ENCODE assay signal across 13 cellular contexts in the genomic region with DNA sequence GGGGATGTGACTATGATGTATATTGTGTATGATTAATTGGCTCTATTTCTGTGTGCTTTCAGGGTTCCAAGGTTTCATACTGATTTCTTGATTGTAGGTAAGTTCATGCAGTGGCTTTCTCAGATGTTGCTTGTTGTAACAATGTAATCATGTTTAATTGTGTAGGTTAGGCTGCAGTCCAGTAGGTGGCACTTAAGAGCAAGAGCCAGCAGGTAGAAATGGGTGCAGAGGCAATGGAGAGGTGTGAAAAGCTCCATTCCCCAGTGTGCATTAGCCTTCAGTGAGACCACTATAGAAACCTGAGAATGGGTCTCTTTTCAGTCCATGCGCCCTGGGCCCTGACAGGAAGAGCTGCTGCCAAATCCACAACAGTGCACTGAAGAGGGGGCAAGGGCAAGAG. TPM values are rescaled to one million over a fixed set of nuclear protein-coding genes. Genes with fewer than 3 reads are reported as not detected.
DNase-seq lines count a peak whose midpoint lies in the region; ATAC-seq and TF ChIP-seq lines count a peak whose summit lies in the region.
"Had no signal": no experiment of that assay in that cellular context is flagged by ENCODE, and none has a peak within 500 bp of the region (broad histone marks: within the 10 kb centered on the region; RNA-seq: fewer than 3 reads in every experiment).

No MANE protein-coding gene starts in this region.

- DNase-seq in NCI-H748 (lab: John Stamatoyannopoulos, UW; ENCODE audit: unreplicated experiment) (peak; percentile 56), hepatocyte (ENCODE audit: low spot score) (peak; percentile 8), osteoblast (ENCODE audit: insufficient read length, low spot score, missing footprints) (no peak)
- no peak for DNase-seq in activated naive CD4-positive, alpha-beta T cell (lab: John Stamatoyannopoulos, UW)
- no peak for DNase-seq in activated CD8-positive, alpha-beta memory T cell treated with anti-CD3 and anti-CD28 coated beads, Interleukin-2, amount 50 U/mL, for 4 hours
- DNase-seq: HFFc6, NCI-H446, psoas muscle, thyroid gland had no signal

- no peaks in the 10 kb centered on the region for H3K36me3 ChIP-seq in DOHH2 (ENCODE audit: control insufficient read depth, low read length)
- H3K36me3 ChIP-seq in hepatocyte (replicated peaks; ENCODE audit: insufficient read depth, low read depth) = no peaks in the 10 kb centered on the region
- H3K36me3 ChIP-seq in osteoblast (ENCODE audit: insufficient read depth, low read length) = no peaks in the 10 kb centered on the region
- H3K36me3 ChIP-seq: thyroid gland had no signal

- no peaks in the 10 kb centered on the region for H3K79me2 ChIP-seq in DOHH2 (ENCODE audit: control insufficient read depth, low read length)
- H3K79me2 ChIP-seq in hepatocyte = no peaks in the 10 kb centered on the region
- H3K79me2 ChIP-seq in osteoblast (ENCODE audit: insufficient read depth, low read length) = no peaks in the 10 kb centered on the region

- H3K9me3 ChIP-seq in DOHH2 (ENCODE audit: control insufficient read depth, insufficient read depth, low read length) (no peaks in the 10 kb centered on the region), hepatocyte (ENCODE audit: low read depth) (no peaks in the 10 kb centered on the region), osteoblast (ENCODE audit: low read depth, low read length) (no peaks in the 10 kb centered on the region)
- H3K9me3 ChIP-seq: psoas muscle, thyroid gland had no signal

- WGBS in hepatocyte (ENCODE audit: low lambda C conversion rate, missing lambda C conversion rate) = 88% methylated on average over 1 of the region's 1 CpG

- H3K4me1 ChIP-seq in DOHH2 (ENCODE audit: control insufficient read depth, low read length) (no peaks in the 10 kb centered on the region), hepatocyte (ENCODE audit: insufficient read depth) (no peaks in the 10 kb centered on the region), osteoblast (ENCODE audit: insufficient read depth, low read length) (no peaks in the 10 kb centered on the region)
- H3K4me1 ChIP-seq: psoas muscle, thyroid gland had no signal

- H4K20me1 ChIP-seq in DOHH2 (ENCODE audit: control insufficient read depth, insufficient read depth, low read depth, low read length) (no peaks in the 10 kb centered on the region), hepatocyte (ENCODE audit: insufficient read depth, poor library complexity, severe bottlenecking) (no peaks in the 10 kb centered on the region), osteoblast (ENCODE audit: insufficient read depth, low read length) (no peaks in the 10 kb centered on the region)

- no peak overlapping the region for H3K27ac ChIP-seq in DOHH2 (ENCODE audit: low read depth, low read length)
- H3K27ac ChIP-seq in hepatocyte = no peak overlapping the region
- no peak overlapping the region for H3K27ac ChIP-seq in osteoblast (ENCODE audit: low read depth, low read length)
- H3K27ac ChIP-seq: psoas muscle, thyroid gland had no signal

- ATAC-seq in GM19468 (IDR thresholded peaks at IDR 0.05; ENCODE audit: extremely low read depth, unreplicated experiment) = peak; percentile 46
- ATAC-seq in GM18517 (IDR thresholded peaks at IDR 0.05; ENCODE audit: unreplicated experiment) = no peak
- ATAC-seq: psoas muscle had no signal

- H3K27me3 ChIP-seq in DOHH2 (ENCODE audit: control insufficient read depth, low read length) (no peaks in the 10 kb centered on the region), hepatocyte (no peaks in the 10 kb centered on the region), osteoblast (ENCODE audit: insufficient read depth, low read length) (no peaks in the 10 kb centered on the region)
- H3K27me3 ChIP-seq: thyroid gland had no signal

- H3K9me2 ChIP-seq in DOHH2 (replicated peaks; ENCODE audit: control insufficient read depth, low read length) = no peaks in the 10 kb centered on the region
- no peaks in the 10 kb centered on the region for H3K9me2 ChIP-seq in hepatocyte (replicated peaks; ENCODE audit: insufficient read depth)

- H3F3A ChIP-seq in DOHH2 (ENCODE audit: control insufficient read depth, insufficient read depth) = no peaks in the 10 kb centered on the region

- H3K4me2 ChIP-seq in DOHH2 (ENCODE audit: low read length) (no peak overlapping the region), hepatocyte (no peak overlapping the region), osteoblast (ENCODE audit: insufficient read depth, low read length) (no peak overlapping the region)

- TF ChIP-seq CTCF in DOHH2 (IDR thresholded peaks at IDR 0.05; ENCODE audit: low read depth, low read length, poor library complexity, severe bottlenecking) = peak; percentile 50
- peak; percentile 28 for TF ChIP-seq CTCF in hepatocyte (IDR thresholded peaks at IDR 0.05; ENCODE audit: poor library complexity)
- TF ChIP-seq CTCF in osteoblast (IDR thresholded peaks at IDR 0.05; ENCODE audit: extremely low read depth, low read depth, low read length) = no peak

- H3K4me3 ChIP-seq in DOHH2 (ENCODE audit: low read length) (no peak overlapping the region), hepatocyte (no peak overlapping the region), osteoblast (ENCODE audit: insufficient read depth, low read length) (no peak overlapping the region)
- H3K4me3 ChIP-seq: psoas muscle, thyroid gland had no signal

- H2AFZ ChIP-seq in hepatocyte = no peak overlapping the region
- H2AFZ ChIP-seq in osteoblast (ENCODE audit: low read length) = no peak overlapping the region

RNA-seq across cellular contexts. Expression of a gene that starts 28.2 kb away (rescaled TPM):
- total RNA-seq in hepatocyte (1.0 and 1.8 TPM in 2 replicates), osteoblast (not detected in 2 replicates)
- 2.0 TPM in 1 of 2 replicates, not detected in the other for polyA plus RNA-seq in hepatocyte
- total RNA-seq: activated T-helper 1 cell treated with anti-CD3 and anti-CD28 coated beads, Interleukin-12 subunit alpha, Interleukin-12 subunit beta, Interleukin-2, Interleukin-4 antibody, amounts not matched to agents 30 ng/mL and 10 ng/mL and 1 ng/mL, durations not matched to agents 14 hours and 24 hours and 36 hours; HFFc6; thyroid gland had no signal

Comparison
In these comparisons a context has a peak if more than half of its experiments do, and no peak if none do; other contexts are left out.
1. DNase-seq: peak in NCI-H748 (single experiment) and hepatocyte (single experiment); none in activated naive CD4-positive, alpha-beta T cell (0 of 4), activated CD8-positive, alpha-beta memory T cell treated with anti-CD3 and anti-CD28 coated beads, Interleukin-2, amount 50 U/mL, for 4 hours (single experiment) and osteoblast (single experiment).